ENCODE assay signal across 10 cellular contexts in genomic region chr14:74382231-74382630, GRCh38. TPM values are rescaled to one million over a fixed set of nuclear protein-coding genes. Genes with fewer than 3 reads are reported as not detected.
"Had no signal": no experiment of that assay in that cellular context is flagged by ENCODE, and none has a peak within 500 bp of the region (broad histone marks: within the 10 kb centered on the region; RNA-seq: fewer than 3 reads in every experiment).

No MANE protein-coding gene starts in this region.

- H3K27ac ChIP-seq: HL-60 had no signal

- H3K4me3 Mint-ChIP-seq: IgD-negative memory B cell had no signal

- ATAC-seq: HepG2, K562 had no signal

- H3K27ac Mint-ChIP-seq: IgD-negative memory B cell had no signal

- H3K9me3 Mint-ChIP-seq: IgD-negative memory B cell had no signal

- FAIRE-seq: HepG2, HTR-8/SVneo, K562 had no signal

- H3K27me3 Mint-ChIP-seq: IgD-negative memory B cell had no signal

- H3K4me3 ChIP-seq: K562 had no signal

- DNase-seq: IMR-90, KBM-7, KG1 had no signal

- H3K4me1 Mint-ChIP-seq: IgD-negative memory B cell had no signal

RNA-seq across cellular contexts. Expression of gene VRTN, which starts 34.0 kb away (rescaled TPM):
- total RNA-seq: HepG2, HT1080, IMR-90 had no signal
- polyA plus RNA-seq: HepG2, IgD-negative memory B cell, IMR-90 had no signal

RNA-seq across cellular contexts. Expression of gene SYNDIG1L, which starts 43.8 kb away (rescaled TPM):
- total RNA-seq: HepG2, HT-29, HT1080, IMR-90, K562 had no signal
- polyA plus RNA-seq: IgD-negative memory B cell, IMR-90, K562 had no signal
